In the genomic region with DNA sequence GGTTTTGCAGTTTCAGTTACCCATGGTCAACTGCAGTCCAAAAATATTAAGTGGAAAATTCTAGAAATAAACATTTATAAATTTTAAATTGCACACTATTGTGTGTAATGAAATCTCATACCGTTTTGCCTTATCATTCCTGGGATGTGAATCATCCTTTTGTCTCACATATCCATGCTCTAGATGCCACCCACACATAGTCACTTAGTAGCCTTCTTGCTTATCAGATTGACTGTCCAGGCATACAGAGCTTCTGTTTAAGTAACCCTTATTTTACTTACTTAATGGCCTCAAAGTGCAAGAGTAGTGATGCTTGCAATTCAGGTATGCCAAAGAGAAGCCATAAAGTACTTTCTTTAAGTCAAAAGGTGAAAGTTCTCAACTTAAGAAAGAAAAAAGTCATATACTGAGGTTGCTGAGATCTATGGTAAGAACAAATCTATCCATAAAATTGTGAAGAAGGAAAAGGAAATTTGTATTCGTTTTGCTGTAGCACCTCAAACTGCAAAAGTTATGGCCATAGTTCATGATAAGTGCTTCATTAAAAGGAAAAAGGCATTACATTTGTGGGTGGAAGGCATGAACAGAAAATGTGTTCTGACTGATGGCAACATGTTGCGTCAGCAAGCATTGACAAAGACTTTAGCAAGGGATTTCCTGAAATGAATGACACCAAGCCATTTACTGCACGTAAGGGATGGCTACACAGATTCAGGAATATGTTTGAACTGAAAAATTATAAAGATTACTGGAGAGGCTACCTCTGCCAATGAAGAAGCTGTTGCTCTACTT, we compare ENCODE assay signal across 1 cellular context.
TF ChIP-seq lines count a peak whose summit lies in the region.

No MANE protein-coding gene starts in this region.

TF ChIP-seq in IMR-90, 13 proteins besides CTCF, POLR2A, EP300 and RAD21:
- no peak for TF ChIP-seq CHD1 (IDR thresholded peaks at IDR 0.05; ENCODE audit: low read depth, low read length)
- no peak for TF ChIP-seq FOS (IDR thresholded peaks at IDR 0.05; ENCODE audit: low read depth, low read length)
- no peak for TF ChIP-seq MAZ (IDR thresholded peaks at IDR 0.05; ENCODE audit: borderline replicate concordance, low read depth, low read length)
- TF ChIP-seq MXI1 (IDR thresholded peaks at IDR 0.05; ENCODE audit: borderline replicate concordance, low read depth, low read length) = no peak
- TF ChIP-seq RFX5 (IDR thresholded peaks at IDR 0.05; ENCODE audit: low read depth, low read length) = no peak
- no peak for TF ChIP-seq BHLHE40 (IDR thresholded peaks at IDR 0.05; ENCODE audit: low read depth, low read length)
- no peak for TF ChIP-seq USF2 (IDR thresholded peaks at IDR 0.05; ENCODE audit: low read depth, low read length)
- TF ChIP-seq SMC3 (IDR thresholded peaks at IDR 0.05; ENCODE audit: low read depth, low read length) = no peak
- TF ChIP-seq RCOR1 (IDR thresholded peaks at IDR 0.05; ENCODE audit: insufficient replicate concordance, low read length) = no peak
- no peak for TF ChIP-seq NFE2L2 (IDR thresholded peaks at IDR 0.05; ENCODE audit: low read depth, low read length)
- TF ChIP-seq MAFK (IDR thresholded peaks at IDR 0.05; ENCODE audit: low read depth, low read length) = no peak
- TF ChIP-seq, protein P1, sequence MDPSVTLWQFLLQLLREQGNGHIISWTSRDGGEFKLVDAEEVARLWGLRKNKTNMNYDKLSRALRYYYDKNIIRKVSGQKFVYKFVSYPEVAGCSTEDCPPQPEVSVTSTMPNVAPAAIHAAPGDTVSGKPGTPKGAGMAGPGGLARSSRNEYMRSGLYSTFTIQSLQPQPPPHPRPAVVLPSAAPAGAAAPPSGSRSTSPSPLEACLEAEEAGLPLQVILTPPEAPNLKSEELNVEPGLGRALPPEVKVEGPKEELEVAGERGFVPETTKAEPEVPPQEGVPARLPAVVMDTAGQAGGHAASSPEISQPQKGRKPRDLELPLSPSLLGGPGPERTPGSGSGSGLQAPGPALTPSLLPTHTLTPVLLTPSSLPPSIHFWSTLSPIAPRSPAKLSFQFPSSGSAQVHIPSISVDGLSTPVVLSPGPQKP (IDR thresholded peaks at IDR 0.05; ENCODE audit: borderline replicate concordance, low read depth, low read length) = no peak
- TF ChIP-seq CEBPB (IDR thresholded peaks at IDR 0.05; ENCODE audit: low read depth, low read length) = no peak
